Comparison of ENCODE assay signal across 8 cellular contexts in genomic region chr12:109463776-109464175, GRCh38. TPM values are rescaled to one million over a fixed set of nuclear protein-coding genes. Genes with fewer than 3 reads are reported as not detected.
A peak's percentile ranks its signal among the peaks of the same experiment; 100 is the strongest.
DNase-seq lines count a peak whose midpoint lies in the region; ATAC-seq and TF ChIP-seq lines count a peak whose summit lies in the region.

No MANE protein-coding gene starts in this region.

- H3K4me1 ChIP-seq in ascending aorta (peaks cover 62 to 91% of the 10 kb centered on the region in 2 donors), left lung (peaks cover 64 to 100% of the 10 kb centered on the region in 2 donors), stomach smooth muscle (ENCODE audit: control insufficient read depth, insufficient read depth, low read length) (peaks cover 94% of the 10 kb centered on the region)

- H3K36me3 ChIP-seq in ascending aorta (peaks cover 25 to 32% of the 10 kb centered on the region in 2 donors), left lung (peaks cover 0 to 53% of the 10 kb centered on the region in 2 donors), stomach smooth muscle (ENCODE audit: control insufficient read depth in 2 of 2, insufficient read depth in 2 of 2, low read length in 2 of 2) (peaks cover 32 to 33% of the 10 kb centered on the region in 2 donors)

- H3K27ac ChIP-seq in ascending aorta, result peak overlapping the region; percentile 96 to 99
- H3K27ac ChIP-seq in left lung, result peak overlapping the region; percentile 90 to 94
- H3K27ac ChIP-seq in stomach smooth muscle (ENCODE audit: low read length), result peak overlapping the region; percentile 100

- peak overlapping the region; percentile 67 to 93 for H3K9ac ChIP-seq in stomach smooth muscle (ENCODE audit: low read length in 2 of 2)

- H3K27me3 ChIP-seq in ascending aorta (no peaks in the 10 kb centered on the region), left lung (no peaks in the 10 kb centered on the region), stomach smooth muscle (ENCODE audit: control insufficient read depth in 1 of 2, insufficient read depth in 2 of 2, low read length in 2 of 2) (no peaks in the 10 kb centered on the region)

- H3K9me3 ChIP-seq in ascending aorta (no peaks in the 10 kb centered on the region), left lung (no peaks in the 10 kb centered on the region), stomach smooth muscle (ENCODE audit: control insufficient read depth in 2 of 2, low read length in 2 of 2) (no peaks in the 10 kb centered on the region)

- TF ChIP-seq CTCF in ascending aorta (IDR thresholded peaks at IDR 0.05), result no peak
- TF ChIP-seq CTCF in left lung (IDR thresholded peaks at IDR 0.05), result no peak

- intact Hi-C loops in ascending aorta (cut with DNase I), result loop anchor here (1.0 to 10.0 kb wide), 6 partner anchors 14 to 1159 kb away; partner anchors contain the start of genes ALKBH2, CMKLR1, KCTD10 and UBE3B
- intact Hi-C loops in left lung (cut with DNase I), result no loop called here

- DNase-seq in HK-2 (ENCODE audit: unreplicated experiment), result peak; percentile 24
- no peak for DNase-seq in ascending aorta (ENCODE audit: low spot score in 2 of 2)
- DNase-seq in left lung, result no peak
- DNase-seq in iPS-NIHi7 (ENCODE audit: extremely low spot score), result no peak
- DNase-seq in NCI-H748 treated with DMSO at 0.1 percent for 48 hours (lab: John Stamatoyannopoulos, UW), result no peak

- H3K4me3 ChIP-seq in ascending aorta (peak overlapping the region; percentile 44 to 50), left lung (no peak overlapping the region), stomach smooth muscle (ENCODE audit: low read length in 2 of 2) (peak overlapping the region; percentile 26 to 64)

- ATAC-seq in left lung (no peak), GM19455 (IDR thresholded peaks at IDR 0.05; ENCODE audit: unreplicated experiment) (no peak), GM19395 (IDR thresholded peaks at IDR 0.05; ENCODE audit: unreplicated experiment) (no peak)

RNA-seq across cellular contexts. Expression of gene KCTD10, which starts 13.3 kb away (rescaled TPM):
- total RNA-seq in ascending aorta (102 TPM), left lung (10 to 100 TPM; 58.3 to 68.2 TPM)

RNA-seq across cellular contexts. Expression of gene UBE3B, which starts 13.7 kb away (rescaled TPM):
- total RNA-seq in ascending aorta (19.1 TPM), left lung (10 to 100 TPM; 41.4 to 42.5 TPM)

Comparison
In these comparisons a context has a peak if more than half of its experiments do, and no peak if none do; other contexts are left out.
1. H3K4me3 ChIP-seq: peak in ascending aorta (2 of 2) and stomach smooth muscle (2 of 2); none in left lung (0 of 2).
2. Peak in every context shown above with its lines, with median percentiles within 50 percentile points of each other: H3K27ac ChIP-seq.